8 cellular contexts compared by ENCODE assay signal in genomic region chr19:18294467-18294864, GRCh38. TPM values are rescaled to one million over a fixed set of nuclear protein-coding genes. Genes with fewer than 3 reads are reported as not detected.
DNase-seq lines count a peak whose midpoint lies in the region; ATAC-seq and TF ChIP-seq lines count a peak whose summit lies in the region.

No MANE protein-coding gene starts in this region.

- CTCF ChIA-PET in activated CD8-positive, alpha-beta T cell treated with anti-CD3 and anti-CD28 coated beads for 36 hours (lab: Charles Lee) = interaction anchor here (8.0 kb wide), 1 partner anchor 14 kb away, joined by 119 read pairs; the partner anchor contains the start of gene JUND

- DNase-seq in NCI-H146 (lab: John Stamatoyannopoulos, UW) (peak; percentile 68), epithelial cell of esophagus (ENCODE audit: low read depth) (peak; percentile 81), NCI-H82 treated with DMSO at 0.1 percent for 48 hours (lab: John Stamatoyannopoulos, UW; ENCODE audit: unreplicated experiment) (no peak), NCI-H526 (lab: John Stamatoyannopoulos, UW) (no peak)
- peak; percentile 99 for DNase-seq in activated CD8-positive, alpha-beta T cell treated with anti-CD3 and anti-CD28 coated beads for 36 hours
- peak; percentile 71 to 92 for DNase-seq in stimulated activated CD4-positive, alpha-beta T cell treated with anti-CD3 and anti-CD28 coated beads, Interleukin-12 subunit alpha, Interleukin-12 subunit beta, amount 100 ng/mL, for 24 hours (ENCODE audit: low read depth in 2 of 2)

- no peaks in the 10 kb centered on the region for H3K27me3 Mint-ChIP-seq in activated CD8-positive, alpha-beta T cell treated with anti-CD3 and anti-CD28 coated beads for 36 hours

- H3K4me1 Mint-ChIP-seq in activated CD8-positive, alpha-beta T cell treated with anti-CD3 and anti-CD28 coated beads for 36 hours (ENCODE audit: low read depth) = peaks cover 64% of the 10 kb centered on the region

- ATAC-seq in activated CD8-positive, alpha-beta T cell treated with anti-CD3 and anti-CD28 coated beads for 36 hours = peak; percentile 29
- ATAC-seq in HG03439 (IDR thresholded peaks at IDR 0.05; ENCODE audit: unreplicated experiment) (no peak), HG03135 (IDR thresholded peaks at IDR 0.05; ENCODE audit: unreplicated experiment) (no peak)

- H3K9me3 Mint-ChIP-seq in activated CD8-positive, alpha-beta T cell treated with anti-CD3 and anti-CD28 coated beads for 36 hours = no peaks in the 10 kb centered on the region

- intact Hi-C loops in activated CD8-positive, alpha-beta T cell treated with anti-CD3 and anti-CD28 coated beads for 36 hours (cut with micrococcal nuclease) = no loop called here

- no peak overlapping the region for H3K4me3 ChIP-seq in epithelial cell of esophagus (ENCODE audit: low read length)

- peaks cover 43% of the 10 kb centered on the region for H3K36me3 Mint-ChIP-seq in activated CD8-positive, alpha-beta T cell treated with anti-CD3 and anti-CD28 coated beads for 36 hours (ENCODE audit: low read depth)

- POLR2A ChIA-PET in activated CD8-positive, alpha-beta T cell treated with anti-CD3 and anti-CD28 coated beads for 36 hours (lab: Charles Lee) = interaction anchor here (0.7 to 6.5 kb wide), 3 partner anchors 9 to 28 kb away, joined by 3 to 225 read pairs (median 74); partner anchors contain the start of genes JUND and LSM4

- TF ChIP-seq CTCF in activated CD8-positive, alpha-beta T cell treated with anti-CD3 and anti-CD28 coated beads for 36 hours (IDR thresholded peaks at IDR 0.05) = no peak
- TF ChIP-seq CTCF in epithelial cell of esophagus (IDR thresholded peaks at IDR 0.05; ENCODE audit: insufficient read depth, low read depth, low read length, missing control alignments) = no peak

- peak overlapping the region; percentile 85 for H3K4me3 Mint-ChIP-seq in activated CD8-positive, alpha-beta T cell treated with anti-CD3 and anti-CD28 coated beads for 36 hours

- peak overlapping the region; percentile 93 for H3K27ac Mint-ChIP-seq in activated CD8-positive, alpha-beta T cell treated with anti-CD3 and anti-CD28 coated beads for 36 hours

RNA-seq across cellular contexts. Expression of gene JUND, which starts 13.0 kb away (rescaled TPM):
- 100 to 1,000 TPM; 527 to 530 TPM for total RNA-seq in activated CD8-positive, alpha-beta T cell treated with anti-CD3 and anti-CD28 coated beads for 36 hours

RNA-seq across cellular contexts. Expression of gene IQCN, which starts 20.2 kb away (rescaled TPM):
- under 1 TPM; 0.59 to 0.69 TPM for total RNA-seq in activated CD8-positive, alpha-beta T cell treated with anti-CD3 and anti-CD28 coated beads for 36 hours

RNA-seq across cellular contexts. Expression of gene LSM4, which starts 28.4 kb away (rescaled TPM):
- total RNA-seq in activated CD8-positive, alpha-beta T cell treated with anti-CD3 and anti-CD28 coated beads for 36 hours = 100 to 1,000 TPM; 426 to 433 TPM

RNA-seq across cellular contexts. Expression of gene PGPEP1, which starts 45.9 kb away (rescaled TPM):
- 10 to 100 TPM; 21.7 to 23.9 TPM for total RNA-seq in activated CD8-positive, alpha-beta T cell treated with anti-CD3 and anti-CD28 coated beads for 36 hours

Comparison
In these comparisons a context has a peak if more than half of its experiments do, and no peak if none do; other contexts are left out.
1. DNase-seq: peak in NCI-H146 (single experiment), activated CD8-positive, alpha-beta T cell treated with anti-CD3 and anti-CD28 coated beads for 36 hours (single experiment), epithelial cell of esophagus (single experiment) and stimulated activated CD4-positive, alpha-beta T cell treated with anti-CD3 and anti-CD28 coated beads, Interleukin-12 subunit alpha, Interleukin-12 subunit beta, amount 100 ng/mL, for 24 hours (2 of 2); none in NCI-H82 treated with DMSO at 0.1 percent for 48 hours (single experiment) and NCI-H526 (0 of 2).